8 cellular contexts compared by ENCODE assay signal in genomic region chr1:111904478-111905218, GRCh38.
DNase-seq lines count a peak whose midpoint lies in the region; ATAC-seq and FAIRE-seq lines count a peak whose summit lies in the region.

No MANE protein-coding gene starts in this region.

- peak overlapping the region; percentile 48 for H3K27ac Mint-ChIP-seq in stimulated activated effector memory CD8-positive, alpha-beta T cell treated with anti-CD3 and anti-CD28 coated beads, Interleukin-12 subunit alpha, Interleukin-12 subunit beta, amount 100 ng/mL, for 72 hours

- peaks cover 11% of the 10 kb centered on the region for H3K4me1 Mint-ChIP-seq in stimulated activated effector memory CD8-positive, alpha-beta T cell treated with anti-CD3 and anti-CD28 coated beads, Interleukin-12 subunit alpha, Interleukin-12 subunit beta, amount 100 ng/mL, for 72 hours

- DNase-seq in activated CD4-positive, alpha-beta T cell treated with anti-CD3 and anti-CD28 coated beads for 48 hours: peak; percentile 48
- DNase-seq in activated CD4-positive, alpha-beta T cell treated with anti-CD3 and anti-CD28 coated beads for 1 hour: no peak
- DNase-seq in NCI-H69 (lab: John Stamatoyannopoulos, UW) (peak; percentile 10), foreskin melanocyte (peak; percentile 54), OCI-M2 (lab: John Stamatoyannopoulos, UW; ENCODE audit: unreplicated experiment) (no peak), medulla oblongata (ENCODE audit: extremely low spot score) (no peak), frontal cortex (ENCODE audit: low spot score in 2 of 2) (no peak)
- DNase-seq in stimulated activated effector memory CD8-positive, alpha-beta T cell treated with anti-CD3 and anti-CD28 coated beads, Interleukin-12 subunit alpha, Interleukin-12 subunit beta, amount 100 ng/mL, for 72 hours (ENCODE audit: low spot score in 2 of 2): peak; percentile 5 to 59

- FAIRE-seq in frontal cortex (lab: Jason Lieb, UNC): no peak

- H3K36me3 Mint-ChIP-seq in stimulated activated effector memory CD8-positive, alpha-beta T cell treated with anti-CD3 and anti-CD28 coated beads, Interleukin-12 subunit alpha, Interleukin-12 subunit beta, amount 100 ng/mL, for 72 hours: no peaks in the 10 kb centered on the region

- H3K4me3 Mint-ChIP-seq in stimulated activated effector memory CD8-positive, alpha-beta T cell treated with anti-CD3 and anti-CD28 coated beads, Interleukin-12 subunit alpha, Interleukin-12 subunit beta, amount 100 ng/mL, for 72 hours: peak overlapping the region; percentile 41

- no peaks in the 10 kb centered on the region for H3K9me3 Mint-ChIP-seq in stimulated activated effector memory CD8-positive, alpha-beta T cell treated with anti-CD3 and anti-CD28 coated beads, Interleukin-12 subunit alpha, Interleukin-12 subunit beta, amount 100 ng/mL, for 72 hours

- ATAC-seq in stimulated activated effector memory CD8-positive, alpha-beta T cell treated with anti-CD3 and anti-CD28 coated beads, Interleukin-12 subunit alpha, Interleukin-12 subunit beta, amount 100 ng/mL, for 72 hours: peak; percentile 88

Comparison
In these comparisons a context has a peak if more than half of its experiments do, and no peak if none do; other contexts are left out.
1. DNase-seq: peak in activated CD4-positive, alpha-beta T cell treated with anti-CD3 and anti-CD28 coated beads for 48 hours (single experiment), NCI-H69 (single experiment), foreskin melanocyte (single experiment) and stimulated activated effector memory CD8-positive, alpha-beta T cell treated with anti-CD3 and anti-CD28 coated beads, Interleukin-12 subunit alpha, Interleukin-12 subunit beta, amount 100 ng/mL, for 72 hours (2 of 2); none in activated CD4-positive, alpha-beta T cell treated with anti-CD3 and anti-CD28 coated beads for 1 hour (single experiment), OCI-M2 (single experiment), medulla oblongata (single experiment) and frontal cortex (0 of 2).